8 cellular contexts compared by ENCODE assay signal in genomic region chr16:24729967-24730815, GRCh38. TPM values are rescaled to one million over a fixed set of nuclear protein-coding genes. Genes with fewer than 3 reads are reported as not detected.
DNase-seq lines count a peak whose midpoint lies in the region; ATAC-seq and TF ChIP-seq lines count a peak whose summit lies in the region.

No MANE protein-coding gene starts in this region.

- peaks cover 28% of the 10 kb centered on the region for H3K4me1 Mint-ChIP-seq in activated CD8-positive, alpha-beta T cell treated with anti-CD3 and anti-CD28 coated beads, Interleukin-2, amount 10 ng/mL, durations not matched to agents 7 days and 5 days (ENCODE audit: low read depth)
- H3K4me1 Mint-ChIP-seq in naive thymus-derived CD4-positive, alpha-beta T cell = peaks cover 35 to 63% (median 52%) of the 10 kb centered on the region in 7 donors
- peaks cover 32% of the 10 kb centered on the region for H3K4me1 Mint-ChIP-seq in type B pancreatic cell (ENCODE audit: unreplicated experiment)

- peaks cover 0 to 11% (median 0%) of the 10 kb centered on the region in 3 experiments for H3K36me3 ChIP-seq in naive thymus-derived CD4-positive, alpha-beta T cell (ENCODE audit: control insufficient read depth in 2 of 3, insufficient read depth in 3 of 3, low read length in 3 of 3)

- H3K36me3 Mint-ChIP-seq in activated CD8-positive, alpha-beta T cell treated with anti-CD3 and anti-CD28 coated beads, Interleukin-2, amount 10 ng/mL, durations not matched to agents 7 days and 5 days (ENCODE audit: low read depth) = peaks cover 35% of the 10 kb centered on the region
- peaks cover 0 to 18% (median 14%) of the 10 kb centered on the region in 5 donors for H3K36me3 Mint-ChIP-seq in naive thymus-derived CD4-positive, alpha-beta T cell
- H3K36me3 Mint-ChIP-seq in type B pancreatic cell = peaks cover 20% of the 10 kb centered on the region

- peak overlapping the region; percentile 87 for H3K27ac ChIP-seq in epithelial cell of prostate
- peak overlapping the region; percentile 98 for H3K27ac ChIP-seq in naive thymus-derived CD4-positive, alpha-beta T cell (ENCODE audit: low read depth, low read length)

- H3K4me1 ChIP-seq in naive thymus-derived CD4-positive, alpha-beta T cell (ENCODE audit: control insufficient read depth in 2 of 2, insufficient read depth in 2 of 2, low read length in 2 of 2) = peaks cover 17 to 24% of the 10 kb centered on the region in 2 donors

- CTCF ChIA-PET in activated CD8-positive, alpha-beta T cell treated with anti-CD3 and anti-CD28 coated beads, Interleukin-2, amount 10 ng/mL, durations not matched to agents 7 days and 5 days (lab: Charles Lee) = interaction anchor here (0.7 to 1.1 kb wide), 3 partner anchors 11 to 495 kb away, joined by 3 read pairs; partner anchors contain the start of gene LCMT1
- CTCF ChIA-PET in naive thymus-derived CD4-positive, alpha-beta T cell (lab: Charles Lee) = no interaction called here

- no peaks in the 10 kb centered on the region for H3K9me3 Mint-ChIP-seq in activated CD8-positive, alpha-beta T cell treated with anti-CD3 and anti-CD28 coated beads, Interleukin-2, amount 10 ng/mL, durations not matched to agents 7 days and 5 days (ENCODE audit: insufficient read depth)
- peaks cover 0 to 10% (median 0%) of the 10 kb centered on the region in 11 donors for H3K9me3 Mint-ChIP-seq in naive thymus-derived CD4-positive, alpha-beta T cell
- H3K9me3 Mint-ChIP-seq in type B pancreatic cell = no peaks in the 10 kb centered on the region

- POLR2A ChIA-PET in activated CD8-positive, alpha-beta T cell treated with anti-CD3 and anti-CD28 coated beads, Interleukin-2, amount 10 ng/mL, durations not matched to agents 7 days and 5 days (lab: Charles Lee) = interaction anchor here (0.6 to 1.5 kb wide), 5 partner anchors 14 to 285 kb away, joined by 3 to 5 read pairs (median 4); partner anchors contain the start of genes ARHGAP17 and RBBP6
- POLR2A ChIA-PET in naive thymus-derived CD4-positive, alpha-beta T cell (lab: Charles Lee) = interaction anchor here (0.6 to 1.4 kb wide), 7 partner anchors 11 to 661 kb away, joined by 3 to 8 read pairs (median 4); partner anchors contain the start of gene RBBP6

- H3K9me3 ChIP-seq in naive thymus-derived CD4-positive, alpha-beta T cell (ENCODE audit: control insufficient read depth in 2 of 3, low read length in 3 of 3) = no peaks in the 10 kb centered on the region

- no peak for TF ChIP-seq CTCF in type B pancreatic cell (conservative IDR thresholded peaks at IDR 0.05)

- DNase-seq in activated CD8-positive, alpha-beta memory T cell treated with anti-CD3 and anti-CD28 coated beads, Interleukin-2, amount 50 U/mL, for 4 hours = peak; percentile 36
- DNase-seq in activated CD8-positive, alpha-beta memory T cell treated with anti-CD3 and anti-CD28 coated beads, Interleukin-2, amount 50 U/mL, for 48 hours = no peak
- DNase-seq in Jurkat, Clone E6-1 (ENCODE audit: low read depth, low spot score) = no peak
- DNase-seq in activated CD8-positive, alpha-beta T cell treated with anti-CD3 and anti-CD28 coated beads, Interleukin-2, amount 10 ng/mL, durations not matched to agents 7 days and 5 days = peak; percentile 43
- DNase-seq in epithelial cell of prostate (ENCODE audit: low read depth, low spot score) (no peak), type B pancreatic cell (ENCODE audit: extremely low spot score, unreplicated experiment) (no peak)
- peak in 5 of 9 donors; percentile 6 to 49 (median 32) for DNase-seq in naive thymus-derived CD4-positive, alpha-beta T cell

- H3K27me3 ChIP-seq in naive thymus-derived CD4-positive, alpha-beta T cell (ENCODE audit: control insufficient read depth in 2 of 2, insufficient read depth in 2 of 2, low read length in 2 of 2) = no peaks in the 10 kb centered on the region

- H3K4me3 Mint-ChIP-seq in activated CD8-positive, alpha-beta T cell treated with anti-CD3 and anti-CD28 coated beads, Interleukin-2, amount 10 ng/mL, durations not matched to agents 7 days and 5 days = peak overlapping the region; percentile 86
- H3K4me3 Mint-ChIP-seq in naive thymus-derived CD4-positive, alpha-beta T cell = peak overlapping the region; percentile 89 to 100 (median 96)
- H3K4me3 Mint-ChIP-seq in type B pancreatic cell = peak overlapping the region; percentile 99

- ATAC-seq in activated CD8-positive, alpha-beta T cell treated with anti-CD3 and anti-CD28 coated beads, Interleukin-2, amount 10 ng/mL, durations not matched to agents 7 days and 5 days = peak; percentile 68
- ATAC-seq in naive thymus-derived CD4-positive, alpha-beta T cell = no peak
- ATAC-seq in HG02884 (IDR thresholded peaks at IDR 0.05; ENCODE audit: unreplicated experiment) = no peak

- peak overlapping the region; percentile 94 for H3K27ac Mint-ChIP-seq in activated CD8-positive, alpha-beta T cell treated with anti-CD3 and anti-CD28 coated beads, Interleukin-2, amount 10 ng/mL, durations not matched to agents 7 days and 5 days
- H3K27ac Mint-ChIP-seq in naive thymus-derived CD4-positive, alpha-beta T cell = peak overlapping the region; percentile 93 to 99 (median 97)
- peak overlapping the region; percentile 95 for H3K27ac Mint-ChIP-seq in type B pancreatic cell

- H3K27me3 Mint-ChIP-seq in activated CD8-positive, alpha-beta T cell treated with anti-CD3 and anti-CD28 coated beads, Interleukin-2, amount 10 ng/mL, durations not matched to agents 7 days and 5 days (ENCODE audit: low read depth) = peaks cover 2% of the 10 kb centered on the region
- H3K27me3 Mint-ChIP-seq in naive thymus-derived CD4-positive, alpha-beta T cell = peaks cover 0 to 6% (median 0%) of the 10 kb centered on the region in 5 donors
- H3K27me3 Mint-ChIP-seq in type B pancreatic cell = no peaks in the 10 kb centered on the region

- intact Hi-C loops in naive thymus-derived CD4-positive, alpha-beta T cell (cut with micrococcal nuclease) = loop anchor here (1.0 to 10.0 kb wide), 6 partner anchors 35 to 527 kb away; partner anchors contain the start of genes RBBP6 (in 2 of the 2), ZKSCAN2 (in 2 of the 2) and ARHGAP17 (in 1 of the 2)

- peak overlapping the region; percentile 82 for H3K4me3 ChIP-seq in Jurkat, Clone E6-1 (ENCODE audit: low read length)
- H3K4me3 ChIP-seq in naive thymus-derived CD4-positive, alpha-beta T cell (ENCODE audit: low read length) = peak overlapping the region; percentile 90

RNA-seq across cellular contexts. Expression of gene TNRC6A, which starts 0.7 kb away (rescaled TPM):
- polyA plus RNA-seq in Jurkat, Clone E6-1 (2012; ENCODE audit: insufficient read depth, insufficient read length) = 16.4 TPM
- 10 to 100 TPM; 28.8 to 28.9 TPM for total RNA-seq in activated CD8-positive, alpha-beta T cell treated with anti-CD3 and anti-CD28 coated beads, Interleukin-2, amount 10 ng/mL, durations not matched to agents 7 days and 5 days
- total RNA-seq in naive thymus-derived CD4-positive, alpha-beta T cell = 100 to 1,000 TPM in 1 of 5 experiments, 10 to 100 TPM in 4; 46.9 to 110 (median 77.8) TPM
- 10 to 100 TPM; 13.4 to 19.8 TPM for polyA plus RNA-seq in naive thymus-derived CD4-positive, alpha-beta T cell
- total RNA-seq in type B pancreatic cell (ENCODE audit: low replicate concordance) = 40.0 and 65.9 TPM in 2 replicates

Comparison
In these comparisons a context has a peak if more than half of its experiments do, and no peak if none do; other contexts are left out.
1. DNase-seq: peak in activated CD8-positive, alpha-beta memory T cell treated with anti-CD3 and anti-CD28 coated beads, Interleukin-2, amount 50 U/mL, for 4 hours (single experiment), activated CD8-positive, alpha-beta T cell treated with anti-CD3 and anti-CD28 coated beads, Interleukin-2, amount 10 ng/mL, durations not matched to agents 7 days and 5 days (single experiment) and naive thymus-derived CD4-positive, alpha-beta T cell (5 of 9); none in activated CD8-positive, alpha-beta memory T cell treated with anti-CD3 and anti-CD28 coated beads, Interleukin-2, amount 50 U/mL, for 48 hours (single experiment), Jurkat, Clone E6-1 (single experiment), epithelial cell of prostate (single experiment) and type B pancreatic cell (single experiment).
2. Peak in every context shown above with its lines, with median percentiles within 50 percentile points of each other: H3K27ac Mint-ChIP-seq and H3K4me3 Mint-ChIP-seq.